ENCODE assay signal across 8 cellular contexts in the genomic region with DNA sequence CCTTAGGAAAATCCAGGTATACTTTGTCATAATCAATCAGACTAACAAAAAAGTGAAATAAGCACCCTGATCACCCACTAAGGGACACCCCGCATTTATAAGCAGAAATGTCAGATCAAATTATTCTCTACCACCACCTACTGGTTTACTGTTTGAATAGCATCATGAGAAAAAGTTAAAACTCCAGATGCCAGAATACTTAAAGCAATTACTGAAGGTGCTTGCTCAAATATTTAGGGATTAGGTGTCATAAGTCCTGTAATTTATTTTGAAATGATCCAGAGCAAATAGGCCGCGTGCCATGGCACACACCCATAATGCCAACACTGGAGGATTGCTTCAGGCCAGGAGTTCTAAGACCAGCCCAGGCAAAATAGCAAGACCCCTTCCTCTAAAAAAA. TPM values are rescaled to one million over a fixed set of nuclear protein-coding genes. Genes with fewer than 3 reads are reported as not detected.
DNase-seq lines count a peak whose midpoint lies in the region; ATAC-seq, FAIRE-seq and TF ChIP-seq lines count a peak whose summit lies in the region.

No MANE protein-coding gene starts in this region.

- H3K4me1 ChIP-seq in cardiac muscle cell (ENCODE audit: low read depth) (no peaks in the 10 kb centered on the region), right cardiac atrium (ENCODE audit: control insufficient read depth, insufficient read depth, low read length) (no peaks in the 10 kb centered on the region), astrocyte (ENCODE audit: insufficient read depth, low read length) (peaks cover 13% of the 10 kb centered on the region), right lobe of liver (no peaks in the 10 kb centered on the region)

- H4K20me1 ChIP-seq in astrocyte (ENCODE audit: insufficient read depth, low read length), result no peaks in the 10 kb centered on the region

- no peaks in the 10 kb centered on the region for H3K9me3 Mint-ChIP-seq in astrocyte (ENCODE audit: unreplicated experiment)

- H3K9ac ChIP-seq in astrocyte (ENCODE audit: low read length), result no peak overlapping the region

- peak overlapping the region; percentile 87 for H3K4me3 ChIP-seq in cardiac muscle cell
- no peak overlapping the region for H3K4me3 ChIP-seq in right cardiac atrium (ENCODE audit: low read length)
- no peak overlapping the region for H3K4me3 ChIP-seq in astrocyte (ENCODE audit: insufficient read depth, low read depth, low read length)
- peak overlapping the region; percentile 30 to 50 (median 34) for H3K4me3 ChIP-seq in right lobe of liver

- H3K9me3 ChIP-seq in cardiac muscle cell (ENCODE audit: low read depth) (no peaks in the 10 kb centered on the region), right cardiac atrium (ENCODE audit: control insufficient read depth, low read length) (no peaks in the 10 kb centered on the region), astrocyte (ENCODE audit: insufficient read depth, low read depth, low read length) (no peaks in the 10 kb centered on the region), right lobe of liver (no peaks in the 10 kb centered on the region)

- no peaks in the 10 kb centered on the region for H3K27me3 Mint-ChIP-seq in astrocyte (ENCODE audit: low read depth, unreplicated experiment)

- no peaks in the 10 kb centered on the region for H3K36me3 Mint-ChIP-seq in astrocyte (ENCODE audit: low read depth, unreplicated experiment)

- no peak for TF ChIP-seq POLR2A in right lobe of liver (IDR thresholded peaks at IDR 0.05)

- peaks cover 38% of the 10 kb centered on the region for H3K79me2 ChIP-seq in astrocyte (ENCODE audit: insufficient read depth, low read length)

- H3K27ac ChIP-seq in cardiac muscle cell, result no peak overlapping the region
- H3K27ac ChIP-seq in right cardiac atrium (ENCODE audit: low read length), result no peak overlapping the region
- H3K27ac ChIP-seq in astrocyte (ENCODE audit: low read depth, low read length), result peak overlapping the region; percentile 39
- peak overlapping the region in 2 of 3 donors; percentile 26 to 73 for H3K27ac ChIP-seq in right lobe of liver

- WGBS in right cardiac atrium, result 58% methylated on average over 3 of the region's 3 CpGs
- 19% methylated on average over 3 of the region's 3 CpGs for WGBS in right lobe of liver (ENCODE audit: insufficient coverage, low coverage, low lambda C conversion rate, missing lambda C conversion rate)

- intact Hi-C loops in right cardiac atrium (cut with DNase I) (loop anchor here in 3 of 4 donors (5.0 to 10.0 kb wide), 4 partner anchors 51 to 111 kb away; a partner anchor contains a TSS), right lobe of liver (cut with DNase I) (loop anchor here in 1 of 2 donors (5.0 kb wide), 1 partner anchor 58 kb away; no protein-coding TSS in a partner anchor)

- DNase-seq in cardiac muscle cell (ENCODE audit: low read depth in 1 of 2, low spot score in 1 of 2) (peak; percentile 36 to 65), right cardiac atrium (no peak), NCI-H1417 treated with DMSO at 0.1 percent for 48 hours (lab: John Stamatoyannopoulos, UW) (peak; percentile 2), astrocyte (ENCODE audit: low read depth) (no peak), right lobe of liver (no peak), activated gamma-delta T cell treated with Interleukin-2 at 50 U/mL for 16 hours (no peak)

- H3K4me2 ChIP-seq in astrocyte (ENCODE audit: low read length), result peak overlapping the region; percentile 95

- H2AFZ ChIP-seq in astrocyte (ENCODE audit: low read depth, low read length), result no peak overlapping the region

- no peak overlapping the region for H3K27ac Mint-ChIP-seq in astrocyte (ENCODE audit: unreplicated experiment)

- H3K4me3 Mint-ChIP-seq in astrocyte (ENCODE audit: unreplicated experiment), result no peak overlapping the region

- ATAC-seq in right cardiac atrium (no peak), right lobe of liver (peak; percentile 35 to 55 (median 50)), GM21717 (IDR thresholded peaks at IDR 0.05; ENCODE audit: unreplicated experiment) (no peak), GM19452 (IDR thresholded peaks at IDR 0.05; ENCODE audit: unreplicated experiment) (no peak)

- H3K4me1 Mint-ChIP-seq in astrocyte (ENCODE audit: low read depth, unreplicated experiment), result no peaks in the 10 kb centered on the region

- TF ChIP-seq CTCF in cardiac muscle cell (IDR thresholded peaks at IDR 0.05; ENCODE audit: low read depth, low read length) (peak; percentile 67), astrocyte (IDR thresholded peaks at IDR 0.05; ENCODE audit: insufficient read depth, low read depth, low read length) (peak; percentile 56), right lobe of liver (IDR thresholded peaks at IDR 0.05) (peak; percentile 65 to 76 (median 72))

- H3K36me3 ChIP-seq in cardiac muscle cell (peaks cover 15% of the 10 kb centered on the region), astrocyte (ENCODE audit: insufficient read depth, low read length) (peaks cover 19% of the 10 kb centered on the region), right lobe of liver (no peaks in the 10 kb centered on the region)

- no peak for FAIRE-seq in astrocyte (lab: Jason Lieb, UNC)

- H3K27me3 ChIP-seq in cardiac muscle cell, result no peaks in the 10 kb centered on the region
- no peaks in the 10 kb centered on the region for H3K27me3 ChIP-seq in right cardiac atrium (ENCODE audit: control insufficient read depth, insufficient read depth)
- no peaks in the 10 kb centered on the region for H3K27me3 ChIP-seq in astrocyte (ENCODE audit: insufficient read depth, low read length)
- no peaks in the 10 kb centered on the region for H3K27me3 ChIP-seq in right lobe of liver

RNA-seq across cellular contexts. Expression of a gene that starts 2.3 kb away (rescaled TPM):
- total RNA-seq in cardiac muscle cell (11.1 and 127 TPM in 2 replicates), right cardiac atrium (1 to 10 TPM in 3 of 4 donors, under 1 TPM in 1; 0.22 to 5.9 (median 3.2) TPM), astrocyte (7.3 and 12.6 TPM in 2 replicates), right lobe of liver (1 to 10 TPM in 4 of 6 experiments, under 1 TPM in 2; 0.22 to 7.3 (median 3.0) TPM)
- polyA plus RNA-seq in cardiac muscle cell (21.7 and 168 TPM in 2 replicates), right cardiac atrium (0.70 TPM)

RNA-seq across cellular contexts. Expression of a gene that starts 27.9 kb away (rescaled TPM):
- total RNA-seq in cardiac muscle cell, result 41.7 and 87.4 TPM in 2 replicates
- polyA plus RNA-seq in cardiac muscle cell, result 109 and 215 TPM in 2 replicates
- total RNA-seq in right cardiac atrium, result 100 to 1,000 TPM; 159 to 510 (median 262) TPM
- polyA plus RNA-seq in right cardiac atrium, result 205 TPM
- total RNA-seq in astrocyte, result 134 and 142 TPM in 2 replicates
- 100 to 1,000 TPM; 382 to 716 (median 430) TPM for total RNA-seq in right lobe of liver

RNA-seq across cellular contexts. Expression of a gene that starts 50.9 kb away (rescaled TPM):
- total RNA-seq in cardiac muscle cell, result 0.48 and 1.7 TPM in 2 replicates
- 4.6 and 8.6 TPM in 2 replicates for polyA plus RNA-seq in cardiac muscle cell
- 1 to 10 TPM in 1 of 4 donors, under 1 TPM in 3; 0.74 to 1.4 (median 0.86) TPM for total RNA-seq in right cardiac atrium
- 0.27 TPM for polyA plus RNA-seq in right cardiac atrium
- total RNA-seq in astrocyte, result 0.34 and 0.43 TPM in 2 replicates
- under 1 TPM in 5 of 6 experiments, not detected in 1; 0.22 to 0.78 (median 0.37) TPM for total RNA-seq in right lobe of liver

Comparison
In these comparisons a context has a peak if more than half of its experiments do, and no peak if none do; other contexts are left out.
1. DNase-seq: peak in cardiac muscle cell (2 of 2) and NCI-H1417 treated with DMSO at 0.1 percent for 48 hours (single experiment); none in right cardiac atrium (0 of 3), astrocyte (single experiment), right lobe of liver (0 of 3) and activated gamma-delta T cell treated with Interleukin-2 at 50 U/mL for 16 hours (single experiment).
2. H3K4me3 ChIP-seq: peak in cardiac muscle cell (single experiment) and right lobe of liver (3 of 3); none in right cardiac atrium (single experiment) and astrocyte (single experiment).
3. H3K27ac ChIP-seq: peak in astrocyte (single experiment) and right lobe of liver (2 of 3); none in cardiac muscle cell (single experiment) and right cardiac atrium (single experiment).
4. ATAC-seq: peak in right lobe of liver (4 of 4); none in right cardiac atrium (0 of 2), GM21717 (single experiment) and GM19452 (single experiment).
5. Peak in every context shown above with its lines, with median percentiles within 50 percentile points of each other: CTCF ChIP-seq.